Comparison of ENCODE assay signal across 13 cellular contexts in genomic region chr17:37493249-37494027, GRCh38. TPM values are rescaled to one million over a fixed set of nuclear protein-coding genes. Genes with fewer than 3 reads are reported as not detected.
A peak's percentile ranks its signal among the peaks of the same experiment; 100 is the strongest.
DNase-seq lines count a peak whose midpoint lies in the region; ATAC-seq, FAIRE-seq and TF ChIP-seq lines count a peak whose summit lies in the region.
"Had no signal": no experiment of that assay in that cellular context is flagged by ENCODE, and none has a peak within 500 bp of the region (broad histone marks: within the 10 kb centered on the region; RNA-seq: fewer than 3 reads in every experiment).

No MANE protein-coding gene starts in this region.

- TF ChIP-seq CTCF in AG09309 (IDR thresholded peaks at IDR 0.05; ENCODE audit: control insufficient read depth, insufficient read depth, low read depth, low read length, missing control alignments) (no peak), brain (conservative IDR thresholded peaks at IDR 0.05) (no peak)

- H3K36me3 Mint-ChIP-seq in brain = no peaks in the 10 kb centered on the region
- peaks cover 2% of the 10 kb centered on the region for H3K36me3 Mint-ChIP-seq in activated CD8-positive, alpha-beta memory T cell treated with anti-CD3 and anti-CD28 coated beads, Interleukin-2, amount 10 ng/mL, durations not matched to agents 7 days and 5 days
- H3K36me3 Mint-ChIP-seq: immature natural killer cell had no signal

- no peak for ATAC-seq in activated CD8-positive, alpha-beta memory T cell treated with anti-CD3 and anti-CD28 coated beads, Interleukin-2, amount 10 ng/mL, durations not matched to agents 7 days and 5 days
- ATAC-seq: activated T-helper 17 cell treated with anti-CD3 and anti-CD28 coated beads, Interleukin-2, amount 50 U/mL, for 72 hours had no signal

- no peak for FAIRE-seq in HTR-8/SVneo (lab: Jason Lieb, UNC)
- no peak for FAIRE-seq in GM12892 (lab: Jason Lieb, UNC)

- H3K4me1 Mint-ChIP-seq in brain = peaks cover 49% of the 10 kb centered on the region
- peaks cover 31% of the 10 kb centered on the region for H3K4me1 Mint-ChIP-seq in activated CD8-positive, alpha-beta memory T cell treated with anti-CD3 and anti-CD28 coated beads, Interleukin-2, amount 10 ng/mL, durations not matched to agents 7 days and 5 days

- peak overlapping the region in 4 of 5 experiments; percentile 26 to 94 (median 64) for H3K4me3 Mint-ChIP-seq in brain
- H3K4me3 Mint-ChIP-seq in activated CD8-positive, alpha-beta memory T cell treated with anti-CD3 and anti-CD28 coated beads, Interleukin-2, amount 10 ng/mL, durations not matched to agents 7 days and 5 days = no peak overlapping the region
- H3K4me3 Mint-ChIP-seq: activated T-helper 17 cell treated with anti-CD3 and anti-CD28 coated beads, Interleukin-2, amount 50 U/mL, for 72 hours; immature natural killer cell had no signal

- H3K9me3 Mint-ChIP-seq in brain = no peaks in the 10 kb centered on the region
- H3K9me3 Mint-ChIP-seq in activated CD8-positive, alpha-beta memory T cell treated with anti-CD3 and anti-CD28 coated beads, Interleukin-2, amount 10 ng/mL, durations not matched to agents 7 days and 5 days (ENCODE audit: low read depth) = no peaks in the 10 kb centered on the region
- H3K9me3 Mint-ChIP-seq: activated T-helper 17 cell treated with anti-CD3 and anti-CD28 coated beads, Interleukin-2, amount 50 U/mL, for 72 hours; CD8-positive, alpha-beta memory T cell had no signal

- no peak for TF ChIP-seq POLR2A in GM12892 (IDR thresholded peaks at IDR 0.05; ENCODE audit: low read depth, low read length)

- CTCF ChIA-PET in activated CD8-positive, alpha-beta memory T cell treated with anti-CD3 and anti-CD28 coated beads, Interleukin-2, amount 10 ng/mL, durations not matched to agents 7 days and 5 days (lab: Charles Lee) = no interaction called here

- DNase-seq in AG09309 (ENCODE audit: low read depth) (peak; percentile 89), HTR-8/SVneo (ENCODE audit: insufficient read length, low spot score) (peak; percentile 31), kidney tubule cell (ENCODE audit: low spot score) (peak; percentile 98), NAMALWA (ENCODE audit: low spot score) (no peak), GM12892 (ENCODE audit: insufficient read length) (no peak), NCI-H2171 treated with DMSO at 0.1 percent for 48 hours (lab: John Stamatoyannopoulos, UW) (no peak)
- no peak for DNase-seq in activated CD8-positive, alpha-beta memory T cell treated with anti-CD3 and anti-CD28 coated beads, Interleukin-2, amount 10 ng/mL, durations not matched to agents 7 days and 5 days
- DNase-seq: CD8-positive, alpha-beta memory T cell; immature natural killer cell; stimulated activated CD4-positive, alpha-beta T cell treated with anti-CD3 and anti-CD28 coated beads, Interleukin-4, amount 100 ng/mL, for 1 hour had no signal

- H3K27me3 Mint-ChIP-seq in brain = peaks cover 16% of the 10 kb centered on the region
- no peaks in the 10 kb centered on the region for H3K27me3 Mint-ChIP-seq in activated CD8-positive, alpha-beta memory T cell treated with anti-CD3 and anti-CD28 coated beads, Interleukin-2, amount 10 ng/mL, durations not matched to agents 7 days and 5 days
- H3K27me3 Mint-ChIP-seq: activated T-helper 17 cell treated with anti-CD3 and anti-CD28 coated beads, Interleukin-2, amount 50 U/mL, for 72 hours; CD8-positive, alpha-beta memory T cell had no signal

- peak overlapping the region in 1 of 5 experiments; percentile 28 for H3K27ac Mint-ChIP-seq in brain
- no peak overlapping the region for H3K27ac Mint-ChIP-seq in activated CD8-positive, alpha-beta memory T cell treated with anti-CD3 and anti-CD28 coated beads, Interleukin-2, amount 10 ng/mL, durations not matched to agents 7 days and 5 days

- no peak overlapping the region for H3K4me3 ChIP-seq in AG09309 (ENCODE audit: control insufficient read depth, low read depth, low read length)
- H3K4me3 ChIP-seq: thoracic aorta had no signal

RNA-seq across cellular contexts. Expression of gene DUSP14, which starts 3.7 kb away (rescaled TPM):
- polyA plus RNA-seq in brain (ENCODE audit: insufficient read depth, low read depth, low replicate concordance) = 27.2 TPM
- polyA plus RNA-seq in GM12892 (2012; ENCODE audit: missing spikeins) = 10.3 TPM
- 10 to 100 TPM; 11.4 to 16.9 TPM for total RNA-seq in activated CD8-positive, alpha-beta memory T cell treated with anti-CD3 and anti-CD28 coated beads, Interleukin-2, amount 10 ng/mL, durations not matched to agents 7 days and 5 days

Comparison
In these comparisons a context has a peak if more than half of its experiments do, and no peak if none do; other contexts are left out.
1. DNase-seq: peak in AG09309 (single experiment), HTR-8/SVneo (single experiment) and kidney tubule cell (single experiment); none in NAMALWA (single experiment), GM12892 (single experiment), activated CD8-positive, alpha-beta memory T cell treated with anti-CD3 and anti-CD28 coated beads, Interleukin-2, amount 10 ng/mL, durations not matched to agents 7 days and 5 days (single experiment) and NCI-H2171 treated with DMSO at 0.1 percent for 48 hours (single experiment).